13 cellular contexts compared by ENCODE assay signal in the genomic region with DNA sequence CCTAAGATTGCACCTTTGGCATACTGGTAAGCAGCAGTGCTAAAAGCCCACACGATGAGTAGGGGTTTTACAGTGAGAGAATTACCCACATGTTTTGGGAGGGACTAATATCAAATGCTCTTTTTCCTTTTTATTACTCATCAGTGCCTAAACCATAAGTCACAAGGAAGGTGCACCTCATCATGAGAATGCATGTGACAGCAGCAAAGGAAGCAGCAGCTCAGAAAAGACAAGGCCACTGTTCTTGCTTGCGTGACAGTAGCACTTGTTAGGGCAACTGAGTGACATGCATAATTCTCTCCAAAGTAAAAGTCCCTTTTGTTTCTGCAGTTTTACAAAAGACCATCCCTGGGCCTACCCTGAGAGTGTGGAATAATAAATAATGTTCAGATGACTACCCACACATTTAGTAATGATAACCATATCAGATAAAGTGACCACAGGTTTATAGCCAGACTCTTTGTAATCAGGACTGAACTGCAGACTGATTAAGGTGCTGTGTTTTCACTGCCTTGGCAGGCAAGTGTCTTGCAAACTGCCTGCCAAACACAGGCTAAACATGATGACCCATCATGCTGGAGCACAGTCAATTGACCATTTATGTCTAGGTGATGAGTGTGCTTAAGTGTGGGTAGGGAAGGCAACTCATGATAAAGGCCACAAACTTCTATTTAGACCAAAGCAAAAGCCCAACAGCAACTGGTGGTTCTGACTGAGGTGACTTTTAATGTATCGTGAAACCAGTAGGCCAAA.
"Had no signal": no experiment of that assay in that cellular context is flagged by ENCODE, and none has a peak within 500 bp of the region (broad histone marks: within the 10 kb centered on the region; RNA-seq: fewer than 3 reads in every experiment).

No MANE protein-coding gene starts in this region.

- ATAC-seq: body of pancreas; left colon; stimulated activated naive CD8-positive, alpha-beta T cell treated with anti-CD3 and anti-CD28 coated beads, Interleukin-15, amount 100 ng/mL, for 72 hours had no signal

- H3K4me1 ChIP-seq: body of pancreas, heart right ventricle, neural progenitor cell had no signal

- H3K27ac ChIP-seq: body of pancreas, coronary artery, heart right ventricle, neural progenitor cell had no signal

- H3K4me3 ChIP-seq: body of pancreas, coronary artery, heart right ventricle, lung, neural progenitor cell had no signal

- FAIRE-seq: frontal cortex had no signal

- H3K36me3 ChIP-seq: heart right ventricle, neural progenitor cell had no signal

- H3K27me3 ChIP-seq: body of pancreas, neural progenitor cell had no signal

- DNase-seq: activated CD4-positive, alpha-beta T cell treated with anti-CD3 and anti-CD28 coated beads, Interleukin-2, amount 50 U/mL, for 1 hour; activated CD8-positive, alpha-beta memory T cell treated with anti-CD3 and anti-CD28 coated beads for 24 hours; activated naive CD8-positive, alpha-beta T cell treated with anti-CD3 and anti-CD28 coated beads for 36 hours; amygdala; body of pancreas; heart right ventricle; left colon; stimulated activated CD4-positive, alpha-beta T cell treated with anti-CD3 and anti-CD28 coated beads, Interleukin-1b, Interleukin-23, amount 100 ng/mL, for 48 hours; stimulated activated naive CD8-positive, alpha-beta T cell treated with anti-CD3 and anti-CD28 coated beads, Interleukin-15, amount 100 ng/mL, for 72 hours had no signal

- H3K9me3 ChIP-seq: body of pancreas had no signal
